ENCODE assay signal across 8 cellular contexts in the genomic region with DNA sequence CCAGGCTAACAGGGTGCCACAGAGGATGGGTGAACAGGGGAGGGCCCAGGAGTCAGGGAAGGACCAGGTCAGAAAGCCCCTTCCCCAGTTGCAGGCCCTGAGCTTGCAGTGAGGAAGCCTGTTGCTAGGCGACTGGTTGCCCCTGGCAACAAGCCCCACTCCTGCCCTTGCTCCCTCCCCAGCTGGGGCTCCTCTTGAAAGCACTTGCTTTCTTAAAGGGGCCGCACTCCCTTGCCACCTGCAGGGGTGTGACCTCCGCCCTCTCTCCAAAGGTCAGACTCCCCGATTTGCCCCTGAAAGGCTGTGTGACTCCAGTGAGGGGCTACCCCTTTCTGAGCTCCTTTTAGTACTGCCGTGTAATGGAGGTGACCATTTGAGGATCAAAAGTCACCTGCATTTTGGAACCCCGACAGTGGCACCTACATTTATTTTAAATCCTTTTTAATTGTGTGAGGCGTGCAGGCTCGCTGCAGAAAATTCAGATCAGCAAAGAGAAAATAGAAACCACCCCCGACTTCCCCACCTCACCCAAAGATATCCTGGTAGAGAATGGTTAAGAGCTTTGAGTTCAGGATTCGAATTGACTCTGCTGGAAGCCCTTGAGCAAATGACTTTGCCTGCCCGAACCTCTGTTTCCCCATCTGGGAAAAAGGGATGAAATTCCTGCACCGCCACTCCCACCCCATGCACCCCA. TPM values are rescaled to one million over a fixed set of nuclear protein-coding genes. Genes with fewer than 3 reads are reported as not detected.
A peak's percentile ranks its signal among the peaks of the same experiment; 100 is the strongest.
DNase-seq lines count a peak whose midpoint lies in the region; ATAC-seq lines count a peak whose summit lies in the region.

No MANE protein-coding gene starts in this region.

- peaks cover 43% of the 10 kb centered on the region for H3K4me1 Mint-ChIP-seq in stimulated activated effector memory CD8-positive, alpha-beta T cell treated with anti-CD3 and anti-CD28 coated beads, Interleukin-12 subunit alpha, Interleukin-12 subunit beta, amount 100 ng/mL, for 72 hours

- H3K9me3 Mint-ChIP-seq in stimulated activated effector memory CD8-positive, alpha-beta T cell treated with anti-CD3 and anti-CD28 coated beads, Interleukin-12 subunit alpha, Interleukin-12 subunit beta, amount 100 ng/mL, for 72 hours: no peaks in the 10 kb centered on the region

- peak overlapping the region; percentile 90 for H3K27ac Mint-ChIP-seq in stimulated activated effector memory CD8-positive, alpha-beta T cell treated with anti-CD3 and anti-CD28 coated beads, Interleukin-12 subunit alpha, Interleukin-12 subunit beta, amount 100 ng/mL, for 72 hours

- DNase-seq in DMS 273 treated with DMSO at 0.1 percent for 48 hours (lab: John Stamatoyannopoulos, UW) (peak; percentile 68), SHP77 treated with DMSO at 0.1 percent for 48 hours (lab: John Stamatoyannopoulos, UW) (peak; percentile 36), fibroblast of gingiva (ENCODE audit: low read depth) (peak; percentile 26), mesenteric fat pad (ENCODE audit: low spot score) (no peak)
- DNase-seq in stimulated activated effector memory CD8-positive, alpha-beta T cell treated with anti-CD3 and anti-CD28 coated beads, Interleukin-12 subunit alpha, Interleukin-12 subunit beta, amount 100 ng/mL, for 72 hours (ENCODE audit: low spot score in 2 of 2): peak in 1 of 2 donors; percentile 63

- peaks cover 72% of the 10 kb centered on the region for H3K36me3 Mint-ChIP-seq in stimulated activated effector memory CD8-positive, alpha-beta T cell treated with anti-CD3 and anti-CD28 coated beads, Interleukin-12 subunit alpha, Interleukin-12 subunit beta, amount 100 ng/mL, for 72 hours

- ATAC-seq in HG02759 (IDR thresholded peaks at IDR 0.05; ENCODE audit: unreplicated experiment) (peak; percentile 31), HG02840 (IDR thresholded peaks at IDR 0.05; ENCODE audit: low FRiP score, unreplicated experiment) (no peak), GM21723 (IDR thresholded peaks at IDR 0.05; ENCODE audit: unreplicated experiment) (no peak)
- ATAC-seq in stimulated activated effector memory CD8-positive, alpha-beta T cell treated with anti-CD3 and anti-CD28 coated beads, Interleukin-12 subunit alpha, Interleukin-12 subunit beta, amount 100 ng/mL, for 72 hours: no peak

- peak overlapping the region; percentile 26 for H3K4me3 Mint-ChIP-seq in stimulated activated effector memory CD8-positive, alpha-beta T cell treated with anti-CD3 and anti-CD28 coated beads, Interleukin-12 subunit alpha, Interleukin-12 subunit beta, amount 100 ng/mL, for 72 hours

RNA-seq across cellular contexts. Expression of a gene that starts 4.8 kb away (rescaled TPM):
- total RNA-seq in mesenteric fat pad: 2.6 TPM

RNA-seq across cellular contexts. Expression of a gene that starts 36.8 kb away (rescaled TPM):
- 71.1 TPM for total RNA-seq in mesenteric fat pad

RNA-seq across cellular contexts. Expression of a gene that starts 38.8 kb away (rescaled TPM):
- total RNA-seq in mesenteric fat pad: 0.32 TPM
